ENCODE assay signal across 11 cellular contexts in the genomic region with DNA sequence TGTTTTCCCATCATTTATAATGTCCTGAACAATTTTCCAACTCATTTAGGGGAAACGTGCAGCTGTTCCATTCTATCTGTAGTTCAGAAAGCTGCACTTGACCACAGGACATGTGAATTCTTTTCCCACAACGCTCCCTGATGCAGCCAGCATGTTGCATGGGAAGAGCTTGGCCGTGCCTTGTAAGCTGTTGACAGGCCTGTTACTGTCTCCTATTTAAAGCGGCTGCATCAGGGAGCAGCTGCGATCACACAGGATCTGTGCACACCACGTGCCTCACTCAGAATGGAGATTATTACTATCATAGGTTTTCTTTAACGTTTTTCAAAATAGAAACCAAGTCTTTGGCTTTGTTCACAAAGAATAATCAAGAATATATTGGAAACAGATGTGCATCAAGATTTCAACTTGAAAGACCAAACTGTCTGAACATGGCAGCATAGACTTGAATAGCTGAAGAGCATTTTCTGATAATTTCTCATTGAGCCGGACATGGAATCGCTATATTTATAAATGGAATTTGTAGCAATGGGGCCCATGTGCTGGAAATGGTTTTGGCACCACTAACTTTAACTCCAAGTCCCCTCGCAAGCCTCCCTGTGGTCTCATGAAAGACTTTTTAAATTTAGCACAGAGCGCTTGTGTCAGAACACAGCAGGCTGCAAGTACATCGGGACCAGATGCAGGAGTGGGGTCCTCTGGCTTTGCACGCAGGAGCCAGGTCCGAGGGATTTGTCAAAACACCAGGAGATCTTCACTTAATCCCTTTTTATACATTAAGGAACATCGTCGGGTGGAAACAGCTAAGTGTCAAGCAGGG. TPM values are rescaled to one million over a fixed set of nuclear protein-coding genes. Genes with fewer than 3 reads are reported as not detected.
A peak's percentile ranks its signal among the peaks of the same experiment; 100 is the strongest.
DNase-seq lines count a peak whose midpoint lies in the region; ATAC-seq, FAIRE-seq and TF ChIP-seq lines count a peak whose summit lies in the region.
"Had no signal": no experiment of that assay in that cellular context is flagged by ENCODE, and none has a peak within 500 bp of the region (broad histone marks: within the 10 kb centered on the region; RNA-seq: fewer than 3 reads in every experiment).

No MANE protein-coding gene starts in this region.

- H3K27ac Mint-ChIP-seq in immature natural killer cell = no peak overlapping the region
- H3K27ac Mint-ChIP-seq: HFFc6 had no signal

- no peak overlapping the region for H2BK120ac ChIP-seq in mesenchymal stem cell (ENCODE audit: low read depth, low read length)

- no peak overlapping the region for H2BK15ac ChIP-seq in mesenchymal stem cell (ENCODE audit: low read depth, poor library complexity, severe bottlenecking)

- no peaks in the 10 kb centered on the region for H3K9me2 ChIP-seq in PC-9 (ENCODE audit: insufficient read depth)

- H3F3A ChIP-seq in PC-9 (ENCODE audit: insufficient read depth, low read depth) = no peaks in the 10 kb centered on the region

- H3K4me3 ChIP-seq in A673 (ENCODE audit: low read depth, low read length, poor library complexity, severe bottlenecking) = no peak overlapping the region
- H3K4me3 ChIP-seq in mesenchymal stem cell (ENCODE audit: insufficient read depth in 1 of 2, low read depth in 1 of 2, low read length in 2 of 2) = peak overlapping the region in 1 of 2 experiments; percentile 17
- H3K4me3 ChIP-seq in PC-9 = no peak overlapping the region
- H3K4me3 ChIP-seq in coronary artery = no peak overlapping the region

- H3K4me1 ChIP-seq in A673 (ENCODE audit: insufficient read depth, low read length, poor library complexity, severe bottlenecking) (peaks cover 13% of the 10 kb centered on the region), mesenchymal stem cell (ENCODE audit: control insufficient read depth, insufficient read depth, low read depth, low read length) (no peaks in the 10 kb centered on the region), PC-9 (replicated peaks; ENCODE audit: insufficient read depth) (no peaks in the 10 kb centered on the region)

- H3K4me2 ChIP-seq in mesenchymal stem cell (ENCODE audit: low read length, poor library complexity, severe bottlenecking) (no peak overlapping the region), PC-9 (no peak overlapping the region)

- TF ChIP-seq CTCF in A673 (conservative IDR thresholded peaks at IDR 0.05; ENCODE audit: low read depth, low read length) (no peak), PC-9 (conservative IDR thresholded peaks at IDR 0.05) (no peak), coronary artery (IDR thresholded peaks at IDR 0.05) (no peak)

- H3K27me3 ChIP-seq in A673 (replicated peaks; ENCODE audit: insufficient read depth, low read depth, low read length, poor library complexity) (no peaks in the 10 kb centered on the region), mesenchymal stem cell (ENCODE audit: control insufficient read depth in 1 of 2, insufficient read depth in 1 of 2, low read length in 2 of 2) (peaks cover 0 to 17% of the 10 kb centered on the region in 2 experiments), PC-9 (ENCODE audit: insufficient read depth, low read depth) (peaks cover 44% of the 10 kb centered on the region)

- 89% methylated on average over 11 of the region's 16 CpGs for WGBS in mesenchymal stem cell

- CTCF ChIA-PET in A673 (lab: Charles Lee) (interaction anchor here (1.9 kb wide), 1 partner anchor 239 kb away, joined by 7 read pairs; no protein-coding TSS in a partner anchor), PC-9 (lab: Charles Lee) (interaction anchor here (0.6 kb wide), 1 partner anchor 12 kb away, joined by 3 read pairs; no protein-coding TSS in a partner anchor)

- H3K4ac ChIP-seq in mesenchymal stem cell (ENCODE audit: low read depth in 1 of 2, low read length in 2 of 2) = no peak overlapping the region

- no peaks in the 10 kb centered on the region for H3K79me1 ChIP-seq in mesenchymal stem cell (replicated peaks; ENCODE audit: low read length, poor library complexity, severe bottlenecking)

- no peak overlapping the region for H2AK5ac ChIP-seq in mesenchymal stem cell (ENCODE audit: low read length, severe bottlenecking)

- no TSS peak for BruUV-seq in A673 (replicated peaks; lab: Mats Ljungman, UMichigan)
- BruUV-seq in PC-9 (replicated peaks; lab: Mats Ljungman, UMichigan) = no TSS peak

- peak overlapping the region; percentile 44 for H3K9ac ChIP-seq in mesenchymal stem cell (ENCODE audit: low read length)

- no peak overlapping the region for H3K14ac ChIP-seq in mesenchymal stem cell (ENCODE audit: low read length in 2 of 2)

- peak; percentile 18 for DNase-seq in A673 (ENCODE audit: low spot score)
- no peak for DNase-seq in mesenchymal stem cell
- no peak for DNase-seq in PC-9
- DNase-seq in coronary artery (ENCODE audit: low spot score) = no peak
- DNase-seq in immature natural killer cell = no peak
- DNase-seq: HFFc6 had no signal

- H3K27me3 Mint-ChIP-seq in immature natural killer cell (ENCODE audit: low read depth in 3 of 3) = peaks cover 0 to 2% (median 2%) of the 10 kb centered on the region in 3 donors

- no peak overlapping the region for H2BK5ac ChIP-seq in mesenchymal stem cell (ENCODE audit: low read depth, low read length, poor library complexity, severe bottlenecking)

- H4K91ac ChIP-seq in mesenchymal stem cell (ENCODE audit: low read length) = no peak overlapping the region

- intact Hi-C loops in A673 (cut with micrococcal nuclease; ENCODE audit: unreplicated experiment) (loop anchor here (1.0 to 10.0 kb wide), 2 partner anchors 239 to 336 kb away; no protein-coding TSS in a partner anchor), PC-9 (cut with micrococcal nuclease; ENCODE audit: unreplicated experiment) (loop anchor here (10.0 kb wide), 2 partner anchors 74 to 466 kb away; no protein-coding TSS in a partner anchor)

- H3K18ac ChIP-seq in mesenchymal stem cell (ENCODE audit: low read depth in 1 of 2, low read length in 2 of 2) = no peak overlapping the region

- no peaks in the 10 kb centered on the region for H3K9me3 ChIP-seq in A673 (ENCODE audit: low read depth, low read length, poor library complexity, severe bottlenecking)
- no peaks in the 10 kb centered on the region for H3K9me3 ChIP-seq in KOPT-K1 (ENCODE audit: insufficient read depth, low read length, poor library complexity, severe bottlenecking)
- H3K9me3 ChIP-seq in mesenchymal stem cell (ENCODE audit: control insufficient read depth, low read length) = no peaks in the 10 kb centered on the region
- no peaks in the 10 kb centered on the region for H3K9me3 ChIP-seq in PC-9 (ENCODE audit: insufficient read depth, low read depth)

- no peak for ATAC-seq in GM21619 (IDR thresholded peaks at IDR 0.05; ENCODE audit: unreplicated experiment)

- POLR2A ChIA-PET in A673 (lab: Charles Lee; ENCODE audit: low non-redundant PET) (no interaction called here), PC-9 (lab: Charles Lee; ENCODE audit: unreplicated experiment) (no interaction called here)

- H3K9me3 Mint-ChIP-seq in immature natural killer cell = no peaks in the 10 kb centered on the region

- no peak overlapping the region for H2BK12ac ChIP-seq in mesenchymal stem cell (ENCODE audit: low read length in 2 of 2)

- H3K36me3 Mint-ChIP-seq in immature natural killer cell = no peaks in the 10 kb centered on the region

- H3K27ac ChIP-seq in A673 (ENCODE audit: low read depth, low read length, poor library complexity, severe bottlenecking) = no peak overlapping the region
- H3K27ac ChIP-seq in KOPT-K1 (ENCODE audit: low read depth, low read length, poor library complexity, severe bottlenecking) = peak overlapping the region; percentile 91
- H3K27ac ChIP-seq in mesenchymal stem cell (ENCODE audit: low read length, poor library complexity, severe bottlenecking) = no peak overlapping the region
- no peak overlapping the region for H3K27ac ChIP-seq in PC-9
- no peak overlapping the region for H3K27ac ChIP-seq in coronary artery

- FAIRE-seq in endometrium (lab: Jason Lieb, UNC) = peak; percentile 26
- FAIRE-seq: small intestine had no signal

- H3K4me3 Mint-ChIP-seq in immature natural killer cell = no peak overlapping the region
- H3K4me3 Mint-ChIP-seq: HFFc6 had no signal

- H4K8ac ChIP-seq in mesenchymal stem cell (ENCODE audit: low read length) = no peak overlapping the region

- H2AFZ ChIP-seq in mesenchymal stem cell (ENCODE audit: low read depth, low read length) (no peak overlapping the region), PC-9 (no peak overlapping the region)

- H3K23ac ChIP-seq in mesenchymal stem cell (ENCODE audit: low read length in 2 of 2) = no peak overlapping the region

- no peaks in the 10 kb centered on the region for H4K20me1 ChIP-seq in PC-9 (ENCODE audit: insufficient read depth)

- no peaks in the 10 kb centered on the region for H3K4me1 Mint-ChIP-seq in immature natural killer cell

- H3K79me2 ChIP-seq in PC-9 (ENCODE audit: low read depth) = no peaks in the 10 kb centered on the region

- H3K36me3 ChIP-seq in A673 (ENCODE audit: insufficient read depth, low read length, poor library complexity, severe bottlenecking) (no peaks in the 10 kb centered on the region), KOPT-K1 (ENCODE audit: insufficient read depth, low read length) (peaks cover 79% of the 10 kb centered on the region), mesenchymal stem cell (ENCODE audit: control insufficient read depth in 1 of 2, insufficient read depth in 2 of 2, low read depth in 1 of 2, low read length in 2 of 2) (no peaks in the 10 kb centered on the region), PC-9 (ENCODE audit: low read depth) (no peaks in the 10 kb centered on the region)

RNA-seq across cellular contexts. Expression of gene MYO18B, which starts 40.8 kb away (rescaled TPM):
- total RNA-seq in A673 (2021) (0.15 TPM in 1 of 2 replicates, not detected in the other), PC-9 (2021) (not detected in 2 replicates)
- 0.01 TPM for polyA plus RNA-seq in mesenchymal stem cell (2013, experiment 1 of 2)
- polyA plus RNA-seq in mesenchymal stem cell (2013, experiment 2 of 2) = 0.01 TPM
- polyA plus RNA-seq in immature natural killer cell = not detected
- polyA plus RNA-seq: mammary epithelial cell had no signal
